ENCODE assay signal across 8 cellular contexts in the genomic region with DNA sequence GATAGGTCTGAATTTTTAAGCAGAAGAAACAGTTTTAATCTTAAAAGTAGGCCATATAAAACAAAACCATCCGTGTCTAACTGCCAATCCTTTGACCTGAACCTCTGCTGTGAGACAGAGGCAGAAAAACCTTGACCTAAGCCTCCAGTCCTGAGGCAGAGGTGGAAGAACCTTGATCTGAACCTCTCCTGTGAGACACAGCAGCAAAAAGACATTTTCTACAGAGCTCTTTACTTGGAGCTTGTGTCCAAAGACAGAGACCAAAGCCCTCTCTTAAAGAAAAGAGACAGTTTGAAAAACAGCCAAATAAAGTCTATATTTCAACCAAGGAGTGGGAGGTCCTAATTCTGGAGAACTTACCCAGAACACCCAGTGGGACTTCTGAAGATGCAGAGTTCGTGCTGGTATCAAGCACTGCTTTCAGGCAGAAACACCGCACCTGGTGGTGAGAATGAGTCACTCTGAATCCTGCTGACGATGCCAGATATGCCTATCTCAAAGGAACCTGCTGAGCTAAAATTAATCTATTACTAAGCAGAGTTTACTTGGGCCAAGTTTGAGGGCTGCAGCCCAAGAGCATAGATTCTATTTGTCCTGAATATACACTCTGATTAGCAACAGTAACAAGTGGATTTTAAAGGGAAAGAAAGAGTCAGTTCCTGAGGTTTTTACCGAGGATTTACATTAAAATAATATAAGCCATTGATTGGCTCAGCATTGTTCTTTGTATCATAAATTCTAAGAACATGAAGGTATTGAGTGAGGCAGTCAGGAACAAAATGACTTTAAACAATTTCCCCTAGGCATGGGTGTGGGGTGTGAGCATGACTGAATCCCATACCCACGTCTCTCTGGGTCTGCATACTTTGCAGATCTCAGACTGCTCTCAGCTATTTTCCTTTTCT.
DNase-seq lines count a peak whose midpoint lies in the region; ATAC-seq lines count a peak whose summit lies in the region.

No MANE protein-coding gene starts in this region.

- H3K14ac ChIP-seq in trophoblast cell (ENCODE audit: low read length), result no peak overlapping the region

- H3K27ac ChIP-seq in trophoblast cell (ENCODE audit: low read depth, low read length), result no peak overlapping the region

- H4K12ac ChIP-seq in trophoblast cell (ENCODE audit: low read depth, low read length), result no peak overlapping the region

- no peaks in the 10 kb centered on the region for H3K79me2 ChIP-seq in trophoblast cell (ENCODE audit: control insufficient read depth, insufficient read depth, low read length, poor library complexity)

- no peak overlapping the region for H2AK5ac ChIP-seq in trophoblast cell (ENCODE audit: low read length)

- H4K91ac ChIP-seq in trophoblast cell (ENCODE audit: low read depth, low read length), result no peak overlapping the region

- H3K4ac ChIP-seq in trophoblast cell (ENCODE audit: low read depth, low read length), result no peak overlapping the region

- H3K79me1 ChIP-seq in trophoblast cell (ENCODE audit: low read length), result no peaks in the 10 kb centered on the region

- H3K4me2 ChIP-seq in trophoblast cell (ENCODE audit: low read length), result no peak overlapping the region

- H3K36me3 ChIP-seq in trophoblast cell (ENCODE audit: control insufficient read depth in 1 of 2, insufficient read depth in 2 of 2, low read length in 2 of 2), result no peaks in the 10 kb centered on the region

- no peaks in the 10 kb centered on the region for H3K9me3 ChIP-seq in trophoblast cell (ENCODE audit: insufficient read depth, low read depth, low read length)

- H3K4me1 ChIP-seq in trophoblast cell (ENCODE audit: control insufficient read depth in 1 of 2, insufficient read depth in 2 of 2, low read length in 2 of 2), result no peaks in the 10 kb centered on the region

- WGBS in trophoblast cell (ENCODE audit: extremely low coverage, insufficient coverage, insufficient read length), result no CpG with 5 or more reads among the region's 6 CpGs

- no peak overlapping the region for H4K8ac ChIP-seq in trophoblast cell (ENCODE audit: low read depth, low read length)

- no peak overlapping the region for H3K23ac ChIP-seq in trophoblast cell (ENCODE audit: low read length)

- no peaks in the 10 kb centered on the region for H3K27me3 ChIP-seq in trophoblast cell (ENCODE audit: insufficient read depth, low read length)

- H2BK5ac ChIP-seq in trophoblast cell (ENCODE audit: low read depth, low read length, poor library complexity), result no peak overlapping the region

- ATAC-seq in GM19035 (IDR thresholded peaks at IDR 0.05; ENCODE audit: unreplicated experiment) (peak; percentile 95), HG02852 (IDR thresholded peaks at IDR 0.05; ENCODE audit: unreplicated experiment) (peak; percentile 92)

- H3K9ac ChIP-seq in trophoblast cell (ENCODE audit: low read length), result no peak overlapping the region

- no peak overlapping the region for H2AFZ ChIP-seq in trophoblast cell (ENCODE audit: insufficient read depth, low read length, poor library complexity)

- peak; percentile 97 for DNase-seq in RPMI8226
- peak; percentile 27 to 46 for DNase-seq in trophoblast cell
- no peak for DNase-seq in activated naive CD4-positive, alpha-beta T cell treated with Interleukin-2 at 50 U/mL for 16 hours
- no peak for DNase-seq in NCI-H526 (lab: John Stamatoyannopoulos, UW)
- DNase-seq in SIG-M5 treated with dmso at 0.1 percent for 504 hours (lab: John Stamatoyannopoulos, UW; ENCODE audit: unreplicated experiment), result no peak
- no peak for DNase-seq in NCI-H1092 (lab: John Stamatoyannopoulos, UW)

- no peak overlapping the region for H2BK120ac ChIP-seq in trophoblast cell (ENCODE audit: insufficient read depth, low read length, poor library complexity)

- H3K18ac ChIP-seq in trophoblast cell (ENCODE audit: low read length), result no peak overlapping the region

- H3K4me3 ChIP-seq in trophoblast cell (ENCODE audit: low read depth, low read length), result no peak overlapping the region

- no peak overlapping the region for H2BK12ac ChIP-seq in trophoblast cell (ENCODE audit: low read length)

Comparison
In these comparisons a context has a peak if more than half of its experiments do, and no peak if none do; other contexts are left out.
1. DNase-seq: peak in RPMI8226 (single experiment) and trophoblast cell (2 of 2); none in activated naive CD4-positive, alpha-beta T cell treated with Interleukin-2 at 50 U/mL for 16 hours (single experiment), NCI-H526 (0 of 2), SIG-M5 treated with dmso at 0.1 percent for 504 hours (single experiment) and NCI-H1092 (single experiment).